ENCODE assay signal across 9 cellular contexts in genomic region chr22:41565403-41566054, GRCh38. TPM values are rescaled to one million over a fixed set of nuclear protein-coding genes. Genes with fewer than 3 reads are reported as not detected.
DNase-seq lines count a peak whose midpoint lies in the region; ATAC-seq and TF ChIP-seq lines count a peak whose summit lies in the region.
"Had no signal": no experiment of that assay in that cellular context is flagged by ENCODE, and none has a peak within 500 bp of the region (broad histone marks: within the 10 kb centered on the region; RNA-seq: fewer than 3 reads in every experiment).

No MANE protein-coding gene starts in this region.

- H3K4me3 ChIP-seq in SJSA1 = no peak overlapping the region
- H3K4me3 ChIP-seq in psoas muscle = no peak overlapping the region

- TF ChIP-seq CTCF in psoas muscle (IDR thresholded peaks at IDR 0.05) = no peak

- H3K9me3 ChIP-seq in SJSA1 (replicated peaks) (no peaks in the 10 kb centered on the region), psoas muscle (no peaks in the 10 kb centered on the region)

- peak; percentile 51 for DNase-seq in activated CD4-positive, alpha-beta T cell treated with anti-CD3 and anti-CD28 coated beads for 48 hours
- no peak for DNase-seq in activated CD4-positive, alpha-beta T cell treated with anti-CD3 and anti-CD28 coated beads, Interleukin-2, amount 50 U/mL, for 1 hour
- DNase-seq in SJSA1 (ENCODE audit: low read depth in 1 of 2, low spot score in 2 of 2) = peak; percentile 83 to 87
- DNase-seq in psoas muscle = peak in 1 of 2 donors; percentile 34
- DNase-seq in activated CD8-positive, alpha-beta memory T cell treated with anti-CD3 and anti-CD28 coated beads, Interleukin-2, amount 50 U/mL, for 48 hours = no peak
- DNase-seq in NCI-H2107 treated with DMSO at 0.1 percent for 48 hours (lab: John Stamatoyannopoulos, UW; ENCODE audit: unreplicated experiment) = no peak
- DNase-seq: naive B cell had no signal

- H3K36me3 ChIP-seq in SJSA1 (no peaks in the 10 kb centered on the region), psoas muscle (ENCODE audit: insufficient read depth in 1 of 2, low read depth in 1 of 2) (no peaks in the 10 kb centered on the region)

- peaks cover 35% of the 10 kb centered on the region for H3K4me1 ChIP-seq in SJSA1 (replicated peaks)
- H3K4me1 ChIP-seq in psoas muscle = peaks cover 3% of the 10 kb centered on the region

- 62 to 68% (median 66%) methylated on average over 8 of the region's 8 CpGs for WGBS in psoas muscle, 3 donors

- H3K27ac ChIP-seq in SJSA1 (peak overlapping the region; percentile 28; the same call in 1 of the 2 replicates), psoas muscle (peak overlapping the region; percentile 53)

- intact Hi-C loops in psoas muscle (cut with DNase I) = no loop called here

- ATAC-seq in esophagus mucosa (peak; percentile 47), psoas muscle (peak; percentile 73 to 80 (median 76)), HG02938 (IDR thresholded peaks at IDR 0.05; ENCODE audit: unreplicated experiment) (no peak)

- no peaks in the 10 kb centered on the region for H3K27me3 ChIP-seq in SJSA1 (replicated peaks)
- H3K27me3 ChIP-seq in psoas muscle (ENCODE audit: insufficient read depth in 3 of 3, low read length in 2 of 3) = peaks cover 0 to 6% (median 0%) of the 10 kb centered on the region in 3 donors

RNA-seq across cellular contexts. Expression of gene CSDC2, which starts 4.7 kb away (rescaled TPM):
- total RNA-seq in SJSA1 (2014; rRNA removed; shearing (Covaris generic)) = not detected in 2 replicates
- total RNA-seq in esophagus mucosa = 0.08 TPM
- 1 to 10 TPM in 1 of 4 donors, under 1 TPM in 3; 0.27 to 1.1 (median 0.77) TPM for total RNA-seq in psoas muscle
- under 1 TPM; 0.60 to 0.69 (median 0.66) TPM for polyA plus RNA-seq in psoas muscle

RNA-seq across cellular contexts. Expression of gene POLR3H, which starts 21.3 kb away (rescaled TPM):
- 14.8 and 16.6 TPM in 2 replicates for total RNA-seq in SJSA1 (2014; rRNA removed; shearing (Covaris generic))
- total RNA-seq in esophagus mucosa (27.8 TPM), psoas muscle (10 to 100 TPM; 13.1 to 23.2 (median 18.5) TPM)
- polyA plus RNA-seq in psoas muscle = 10 to 100 TPM; 17.1 to 28.6 (median 17.2) TPM

RNA-seq across cellular contexts. Expression of gene PMM1, which starts 24.1 kb away (rescaled TPM):
- total RNA-seq in SJSA1 (2014; rRNA removed; shearing (Covaris generic)) = 23.3 and 27.0 TPM in 2 replicates
- total RNA-seq in esophagus mucosa = 30.0 TPM
- total RNA-seq in psoas muscle = 10 to 100 TPM in 2 of 4 donors, 1 to 10 TPM in 2; 7.3 to 12.2 (median 9.2) TPM
- 10 to 100 TPM; 10.3 to 14.5 (median 13.2) TPM for polyA plus RNA-seq in psoas muscle

RNA-seq across cellular contexts. Expression of gene DESI1, which starts 55.3 kb away (rescaled TPM):
- total RNA-seq in SJSA1 (2014; rRNA removed; shearing (Covaris generic)) = 12.2 and 33.3 TPM in 2 replicates
- total RNA-seq in esophagus mucosa (36.7 TPM), psoas muscle (10 to 100 TPM; 17.5 to 27.6 (median 23.2) TPM)
- 10 to 100 TPM; 14.7 to 23.3 (median 18.9) TPM for polyA plus RNA-seq in psoas muscle

RNA-seq across cellular contexts. Expression of gene XRCC6, which starts 55.6 kb away (rescaled TPM):
- 540 and 624 TPM in 2 replicates for total RNA-seq in SJSA1 (2014; rRNA removed; shearing (Covaris generic))
- 181 TPM for total RNA-seq in esophagus mucosa
- 100 to 1,000 TPM; 185 to 252 (median 217) TPM for total RNA-seq in psoas muscle
- 100 to 1,000 TPM; 156 to 291 (median 259) TPM for polyA plus RNA-seq in psoas muscle

Comparison
In these comparisons a context has a peak if more than half of its experiments do, and no peak if none do; other contexts are left out.
1. DNase-seq: peak in activated CD4-positive, alpha-beta T cell treated with anti-CD3 and anti-CD28 coated beads for 48 hours (single experiment) and SJSA1 (2 of 2); none in activated CD4-positive, alpha-beta T cell treated with anti-CD3 and anti-CD28 coated beads, Interleukin-2, amount 50 U/mL, for 1 hour (single experiment), activated CD8-positive, alpha-beta memory T cell treated with anti-CD3 and anti-CD28 coated beads, Interleukin-2, amount 50 U/mL, for 48 hours (single experiment) and NCI-H2107 treated with DMSO at 0.1 percent for 48 hours (single experiment).